ENCODE assay signal across 1 cellular context in the genomic region with DNA sequence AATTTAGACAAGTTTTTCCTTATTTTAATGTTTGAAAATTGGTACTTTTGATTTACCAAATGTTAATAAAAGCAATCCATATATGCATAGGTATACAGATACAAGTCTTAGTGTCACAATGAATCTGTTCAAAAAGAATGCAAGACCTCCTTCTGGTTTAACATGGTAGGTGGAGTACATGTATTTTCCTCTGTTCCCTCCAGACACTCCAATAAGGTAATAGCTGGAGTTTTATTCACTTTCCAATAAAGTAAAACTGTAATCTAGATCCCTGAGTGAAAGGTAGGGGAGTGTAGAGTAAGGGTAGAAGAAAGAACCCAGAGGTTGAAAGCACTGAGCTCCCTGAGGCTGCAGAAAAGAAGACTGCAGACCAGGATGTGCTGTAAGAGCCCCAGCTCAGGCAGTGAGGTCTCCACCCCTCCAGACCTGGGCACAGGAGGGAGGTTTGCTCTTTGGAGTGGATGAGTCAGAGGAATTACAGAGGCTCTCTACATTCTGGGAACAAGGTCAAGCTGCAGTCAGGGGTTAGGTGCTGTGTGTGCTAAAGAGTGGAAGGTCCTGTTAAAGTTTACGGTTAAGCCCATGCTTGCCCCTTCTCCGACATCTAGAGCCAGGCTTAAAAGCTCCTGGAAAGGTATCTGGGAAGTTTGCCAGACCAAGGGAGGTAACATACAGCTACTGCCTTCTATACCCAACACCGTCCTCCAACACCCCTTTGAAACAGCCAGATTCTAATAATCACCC.
TF ChIP-seq lines count a peak whose summit lies in the region.

No MANE protein-coding gene starts in this region.

TF ChIP-seq in HepG2, 621 proteins besides CTCF, POLR2A, EP300 and RAD21 (continued from another document and continues in another):
- TF ChIP-seq, protein P1, sequence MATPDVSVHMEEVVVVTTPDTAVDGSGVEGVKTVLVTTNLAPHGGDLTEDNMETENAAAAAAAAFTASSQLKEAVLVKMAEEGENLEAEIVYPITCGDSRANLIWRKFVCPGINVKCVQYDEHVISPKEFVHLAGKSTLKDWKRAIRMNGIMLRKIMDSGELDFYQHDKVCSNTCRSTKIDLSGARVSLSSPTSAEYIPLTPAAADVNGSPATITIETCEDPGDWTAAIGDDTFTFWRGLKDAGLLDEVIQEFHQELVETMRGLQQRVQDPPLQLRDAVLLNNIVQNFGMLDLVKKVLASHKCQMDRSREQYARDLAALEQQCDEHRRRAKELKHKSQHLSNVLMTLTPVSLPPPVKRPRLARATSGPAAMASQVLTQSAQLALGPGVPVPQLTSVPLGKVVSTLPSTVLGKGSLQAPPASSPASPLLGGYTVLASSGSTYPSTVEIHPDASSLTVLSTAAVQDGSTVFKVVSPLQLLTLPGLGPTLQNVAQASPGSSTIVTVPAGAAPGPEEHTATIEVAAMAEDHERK (CRISPR knock-in tag; IDR thresholded peaks at IDR 0.05; ENCODE audit: low read depth), result no peak
- TF ChIP-seq FOXA1 (IDR thresholded peaks at IDR 0.05) (no peak), FOXA1 (CRISPR knock-in tag; IDR thresholded peaks at IDR 0.05) (no peak), ZNF44 (CRISPR knock-in tag; IDR thresholded peaks at IDR 0.05) (no peak), HDAC6 (IDR thresholded peaks at IDR 0.05; ENCODE audit: low read depth, low read length) (no peak), ZNF441 (CRISPR knock-in tag; IDR thresholded peaks at IDR 0.05; ENCODE audit: borderline replicate concordance) (0 out of 2 replicates have a peak, but pooled peaks have one; percentile 58), GATAD2A (CRISPR knock-in tag; IDR thresholded peaks at IDR 0.05) (peak; percentile 64), ZNF781 (CRISPR knock-in tag; IDR thresholded peaks at IDR 0.05; ENCODE audit: borderline replicate concordance, not compliant biosample characterization) (no peak), SPEN (CRISPR knock-in tag; IDR thresholded peaks at IDR 0.05; ENCODE audit: low read depth) (peak; percentile 43; the same call in 1 of the 2 replicates), NR2F1 (CRISPR knock-in tag; IDR thresholded peaks at IDR 0.05) (peak; percentile 35 to 75; a peak in 2 of 4 replicates), DNMT1 (CRISPR knock-in tag; IDR thresholded peaks at IDR 0.05) (no peak), ZNF547 (CRISPR knock-in tag; IDR thresholded peaks at IDR 0.05) (no peak), WIZ (CRISPR knock-in tag; IDR thresholded peaks at IDR 0.05) (no peak), ZNF768 (CRISPR knock-in tag; IDR thresholded peaks at IDR 0.05) (no peak), GLI4 (CRISPR knock-in tag; IDR thresholded peaks at IDR 0.05; ENCODE audit: borderline replicate concordance) (no peak), CEBPB (IDR thresholded peaks at IDR 0.05; ENCODE audit: borderline replicate concordance, low read depth, low read length) (no peak), ZNF644 (CRISPR knock-in tag; IDR thresholded peaks at IDR 0.05; ENCODE audit: low read depth) (0 out of 2 replicates have a peak, but pooled peaks have one; percentile 16), XRCC5 (optimal IDR thresholded peaks at IDR 0.05; ENCODE audit: low read length) (peak; percentile 89), ZNF790 (CRISPR knock-in tag; IDR thresholded peaks at IDR 0.05; ENCODE audit: borderline replicate concordance) (no peak), MLLT10 (CRISPR knock-in tag; IDR thresholded peaks at IDR 0.05) (no peak), ZNF101 (CRISPR knock-in tag; IDR thresholded peaks at IDR 0.05; ENCODE audit: borderline replicate concordance, low read depth) (no peak), SP5 (CRISPR knock-in tag; IDR thresholded peaks at IDR 0.05; ENCODE audit: borderline replicate concordance, low read depth) (peak; percentile 52; the same call in 1 of the 2 replicates), HMG20A (CRISPR knock-in tag; IDR thresholded peaks at IDR 0.05; ENCODE audit: borderline replicate concordance) (peak; percentile 46; the same call in 1 of the 2 replicates), HOXA9 (CRISPR knock-in tag; IDR thresholded peaks at IDR 0.05; ENCODE audit: borderline replicate concordance) (no peak), NFE2L1 (CRISPR knock-in tag; IDR thresholded peaks at IDR 0.05; ENCODE audit: borderline replicate concordance) (no peak), ZNF776 (CRISPR knock-in tag; IDR thresholded peaks at IDR 0.05) (no peak), ZNF652 (CRISPR knock-in tag; IDR thresholded peaks at IDR 0.05; ENCODE audit: borderline replicate concordance, low read depth) (no peak), ZNF331 (CRISPR knock-in tag; IDR thresholded peaks at IDR 0.05) (no peak), ZNF746 (CRISPR knock-in tag; IDR thresholded peaks at IDR 0.05) (no peak), ZSCAN25 (CRISPR knock-in tag; IDR thresholded peaks at IDR 0.05) (no peak), RARA (CRISPR knock-in tag; IDR thresholded peaks at IDR 0.05) (peak; percentile 88), ZNF546 (CRISPR knock-in tag; conservative IDR thresholded peaks at IDR 0.05) (no peak), FOSL2 (CRISPR knock-in tag; IDR thresholded peaks at IDR 0.05) (peak; percentile 97), TEAD3 (CRISPR knock-in tag; optimal IDR thresholded peaks at IDR 0.05; ENCODE audit: borderline replicate concordance) (peak; percentile 82), SKI (IDR thresholded peaks at IDR 0.05; ENCODE audit: partially characterized antibody) (no peak), ELF3 (CRISPR knock-in tag; IDR thresholded peaks at IDR 0.05) (peak; percentile 54; the same call in 1 of the 2 replicates), SOX5 (CRISPR knock-in tag; IDR thresholded peaks at IDR 0.05; ENCODE audit: borderline replicate concordance) (peak; percentile 34; the same call in 1 of the 2 replicates), ZNF883 (CRISPR knock-in tag; IDR thresholded peaks at IDR 0.05; ENCODE audit: not compliant biosample characterization) (no peak)
- TF ChIP-seq, protein P2, sequence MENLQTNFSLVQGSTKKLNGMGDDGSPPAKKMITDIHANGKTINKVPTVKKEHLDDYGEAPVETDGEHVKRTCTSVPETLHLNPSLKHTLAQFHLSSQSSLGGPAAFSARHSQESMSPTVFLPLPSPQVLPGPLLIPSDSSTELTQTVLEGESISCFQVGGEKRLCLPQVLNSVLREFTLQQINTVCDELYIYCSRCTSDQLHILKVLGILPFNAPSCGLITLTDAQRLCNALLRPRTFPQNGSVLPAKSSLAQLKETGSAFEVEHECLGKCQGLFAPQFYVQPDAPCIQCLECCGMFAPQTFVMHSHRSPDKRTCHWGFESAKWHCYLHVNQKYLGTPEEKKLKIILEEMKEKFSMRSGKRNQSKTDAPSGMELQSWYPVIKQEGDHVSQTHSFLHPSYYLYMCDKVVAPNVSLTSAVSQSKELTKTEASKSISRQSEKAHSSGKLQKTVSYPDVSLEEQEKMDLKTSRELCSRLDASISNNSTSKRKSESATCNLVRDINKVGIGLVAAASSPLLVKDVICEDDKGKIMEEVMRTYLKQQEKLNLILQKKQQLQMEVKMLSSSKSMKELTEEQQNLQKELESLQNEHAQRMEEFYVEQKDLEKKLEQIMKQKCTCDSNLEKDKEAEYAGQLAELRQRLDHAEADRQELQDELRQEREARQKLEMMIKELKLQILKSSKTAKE (CRISPR knock-in tag; IDR thresholded peaks at IDR 0.05; ENCODE audit: borderline replicate concordance), result no peak
- TF ChIP-seq, protein P3, sequence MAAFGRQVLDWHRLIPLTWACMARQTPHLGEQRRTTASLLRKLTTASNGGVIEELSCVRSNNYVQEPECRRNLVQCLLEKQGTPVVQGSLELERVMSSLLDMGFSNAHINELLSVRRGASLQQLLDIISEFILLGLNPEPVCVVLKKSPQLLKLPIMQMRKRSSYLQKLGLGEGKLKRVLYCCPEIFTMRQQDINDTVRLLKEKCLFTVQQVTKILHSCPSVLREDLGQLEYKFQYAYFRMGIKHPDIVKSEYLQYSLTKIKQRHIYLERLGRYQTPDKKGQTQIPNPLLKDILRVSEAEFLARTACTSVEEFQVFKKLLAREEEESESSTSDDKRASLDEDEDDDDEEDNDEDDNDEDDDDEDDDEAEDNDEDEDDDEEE (CRISPR knock-in tag; IDR thresholded peaks at IDR 0.05), result no peak
- TF ChIP-seq, protein P4, sequence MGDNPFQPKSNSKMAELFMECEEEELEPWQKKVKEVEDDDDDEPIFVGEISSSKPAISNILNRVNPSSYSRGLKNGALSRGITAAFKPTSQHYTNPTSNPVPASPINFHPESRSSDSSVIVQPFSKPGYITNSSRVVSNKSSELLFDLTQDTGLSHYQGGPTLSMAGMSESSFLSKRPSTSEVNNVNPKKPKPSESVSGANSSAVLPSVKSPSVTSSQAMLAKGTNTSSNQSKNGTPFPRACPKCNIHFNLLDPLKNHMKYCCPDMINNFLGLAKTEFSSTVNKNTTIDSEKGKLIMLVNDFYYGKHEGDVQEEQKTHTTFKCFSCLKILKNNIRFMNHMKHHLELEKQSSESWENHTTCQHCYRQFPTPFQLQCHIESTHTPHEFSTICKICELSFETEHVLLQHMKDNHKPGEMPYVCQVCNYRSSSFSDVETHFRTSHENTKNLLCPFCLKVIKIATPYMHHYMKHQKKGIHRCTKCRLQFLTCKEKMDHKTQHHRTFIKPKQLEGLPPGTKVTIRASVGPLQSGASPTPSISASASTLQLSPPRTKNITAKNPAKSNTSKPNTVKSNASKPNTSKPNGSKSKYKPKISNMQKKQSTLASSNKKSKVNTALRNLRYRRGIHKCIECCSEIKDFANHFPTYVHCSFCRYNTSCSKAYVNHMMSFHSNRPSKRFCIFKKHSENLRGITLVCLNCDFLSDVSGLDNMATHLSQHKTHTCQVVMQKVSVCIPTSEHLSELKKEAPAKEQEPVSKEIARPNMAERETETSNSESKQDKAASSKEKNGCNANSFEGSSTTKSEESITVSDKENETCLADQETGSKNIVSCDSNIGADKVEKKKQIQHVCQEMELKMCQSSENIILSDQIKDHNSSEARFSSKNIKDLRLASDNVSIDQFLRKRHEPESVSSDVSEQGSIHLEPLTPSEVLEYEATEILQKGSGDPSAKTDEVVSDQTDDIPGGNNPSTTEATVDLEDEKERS (CRISPR knock-in tag; IDR thresholded peaks at IDR 0.05), result no peak
- TF ChIP-seq, protein P5, sequence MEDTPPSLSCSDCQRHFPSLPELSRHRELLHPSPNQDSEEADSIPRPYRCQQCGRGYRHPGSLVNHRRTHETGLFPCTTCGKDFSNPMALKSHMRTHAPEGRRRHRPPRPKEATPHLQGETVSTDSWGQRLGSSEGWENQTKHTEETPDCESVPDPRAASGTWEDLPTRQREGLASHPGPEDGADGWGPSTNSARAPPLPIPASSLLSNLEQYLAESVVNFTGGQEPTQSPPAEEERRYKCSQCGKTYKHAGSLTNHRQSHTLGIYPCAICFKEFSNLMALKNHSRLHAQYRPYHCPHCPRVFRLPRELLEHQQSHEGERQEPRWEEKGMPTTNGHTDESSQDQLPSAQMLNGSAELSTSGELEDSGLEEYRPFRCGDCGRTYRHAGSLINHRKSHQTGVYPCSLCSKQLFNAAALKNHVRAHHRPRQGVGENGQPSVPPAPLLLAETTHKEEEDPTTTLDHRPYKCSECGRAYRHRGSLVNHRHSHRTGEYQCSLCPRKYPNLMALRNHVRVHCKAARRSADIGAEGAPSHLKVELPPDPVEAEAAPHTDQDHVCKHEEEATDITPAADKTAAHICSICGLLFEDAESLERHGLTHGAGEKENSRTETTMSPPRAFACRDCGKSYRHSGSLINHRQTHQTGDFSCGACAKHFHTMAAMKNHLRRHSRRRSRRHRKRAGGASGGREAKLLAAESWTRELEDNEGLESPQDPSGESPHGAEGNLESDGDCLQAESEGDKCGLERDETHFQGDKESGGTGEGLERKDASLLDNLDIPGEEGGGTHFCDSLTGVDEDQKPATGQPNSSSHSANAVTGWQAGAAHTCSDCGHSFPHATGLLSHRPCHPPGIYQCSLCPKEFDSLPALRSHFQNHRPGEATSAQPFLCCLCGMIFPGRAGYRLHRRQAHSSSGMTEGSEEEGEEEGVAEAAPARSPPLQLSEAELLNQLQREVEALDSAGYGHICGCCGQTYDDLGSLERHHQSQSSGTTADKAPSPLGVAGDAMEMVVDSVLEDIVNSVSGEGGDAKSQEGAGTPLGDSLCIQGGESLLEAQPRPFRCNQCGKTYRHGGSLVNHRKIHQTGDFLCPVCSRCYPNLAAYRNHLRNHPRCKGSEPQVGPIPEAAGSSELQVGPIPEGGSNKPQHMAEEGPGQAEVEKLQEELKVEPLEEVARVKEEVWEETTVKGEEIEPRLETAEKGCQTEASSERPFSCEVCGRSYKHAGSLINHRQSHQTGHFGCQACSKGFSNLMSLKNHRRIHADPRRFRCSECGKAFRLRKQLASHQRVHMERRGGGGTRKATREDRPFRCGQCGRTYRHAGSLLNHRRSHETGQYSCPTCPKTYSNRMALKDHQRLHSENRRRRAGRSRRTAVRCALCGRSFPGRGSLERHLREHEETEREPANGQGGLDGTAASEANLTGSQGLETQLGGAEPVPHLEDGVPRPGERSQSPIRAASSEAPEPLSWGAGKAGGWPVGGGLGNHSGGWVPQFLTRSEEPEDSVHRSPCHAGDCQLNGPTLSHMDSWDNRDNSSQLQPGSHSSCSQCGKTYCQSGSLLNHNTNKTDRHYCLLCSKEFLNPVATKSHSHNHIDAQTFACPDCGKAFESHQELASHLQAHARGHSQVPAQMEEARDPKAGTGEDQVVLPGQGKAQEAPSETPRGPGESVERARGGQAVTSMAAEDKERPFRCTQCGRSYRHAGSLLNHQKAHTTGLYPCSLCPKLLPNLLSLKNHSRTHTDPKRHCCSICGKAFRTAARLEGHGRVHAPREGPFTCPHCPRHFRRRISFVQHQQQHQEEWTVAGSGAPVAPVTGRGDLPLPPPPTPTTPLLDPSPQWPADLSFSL (CRISPR knock-in tag; IDR thresholded peaks at IDR 0.05), result no peak
- TF ChIP-seq, protein P6, sequence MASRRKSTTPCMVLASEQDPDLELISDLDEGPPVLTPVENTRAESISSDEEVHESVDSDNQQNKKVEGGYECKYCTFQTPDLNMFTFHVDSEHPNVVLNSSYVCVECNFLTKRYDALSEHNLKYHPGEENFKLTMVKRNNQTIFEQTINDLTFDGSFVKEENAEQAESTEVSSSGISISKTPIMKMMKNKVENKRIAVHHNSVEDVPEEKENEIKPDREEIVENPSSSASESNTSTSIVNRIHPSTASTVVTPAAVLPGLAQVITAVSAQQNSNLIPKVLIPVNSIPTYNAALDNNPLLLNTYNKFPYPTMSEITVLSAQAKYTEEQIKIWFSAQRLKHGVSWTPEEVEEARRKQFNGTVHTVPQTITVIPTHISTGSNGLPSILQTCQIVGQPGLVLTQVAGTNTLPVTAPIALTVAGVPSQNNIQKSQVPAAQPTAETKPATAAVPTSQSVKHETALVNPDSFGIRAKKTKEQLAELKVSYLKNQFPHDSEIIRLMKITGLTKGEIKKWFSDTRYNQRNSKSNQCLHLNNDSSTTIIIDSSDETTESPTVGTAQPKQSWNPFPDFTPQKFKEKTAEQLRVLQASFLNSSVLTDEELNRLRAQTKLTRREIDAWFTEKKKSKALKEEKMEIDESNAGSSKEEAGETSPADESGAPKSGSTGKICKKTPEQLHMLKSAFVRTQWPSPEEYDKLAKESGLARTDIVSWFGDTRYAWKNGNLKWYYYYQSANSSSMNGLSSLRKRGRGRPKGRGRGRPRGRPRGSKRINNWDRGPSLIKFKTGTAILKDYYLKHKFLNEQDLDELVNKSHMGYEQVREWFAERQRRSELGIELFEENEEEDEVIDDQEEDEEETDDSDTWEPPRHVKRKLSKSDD (CRISPR knock-in tag; IDR thresholded peaks at IDR 0.05; ENCODE audit: low read depth), result no peak
